ENCODE assay signal across 1 cellular context in the genomic region with DNA sequence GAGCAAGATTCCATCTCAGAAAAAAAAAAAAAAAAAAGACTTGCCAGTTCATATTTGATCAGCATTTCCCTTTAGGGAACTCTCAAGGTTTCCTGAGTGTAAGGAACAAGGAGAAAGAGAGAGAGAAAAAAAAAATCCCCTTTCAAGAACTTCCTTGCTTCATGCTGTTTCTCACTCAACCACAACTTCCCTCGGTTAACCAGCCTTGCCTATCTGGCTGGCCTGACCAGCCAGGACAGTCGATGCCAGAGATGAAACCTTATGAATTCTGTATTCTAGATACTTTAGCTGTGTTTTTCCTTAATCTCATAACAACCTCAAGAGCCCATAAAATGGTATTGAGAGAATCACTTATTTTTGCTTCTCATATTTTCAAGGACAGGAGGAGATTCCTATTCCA.
TF ChIP-seq lines count a peak whose summit lies in the region.

No MANE protein-coding gene starts in this region.

TF ChIP-seq in H1, 55 proteins besides CTCF, POLR2A, EP300 and RAD21 (continued from another document):
- no peak for TF ChIP-seq FOSL1 (IDR thresholded peaks at IDR 0.05; ENCODE audit: insufficient read depth, low read depth, low read length)
- TF ChIP-seq TCF12 (IDR thresholded peaks at IDR 0.05; ENCODE audit: low read depth, low read length) = no peak
- no peak for TF ChIP-seq EZH2 (IDR thresholded peaks at IDR 0.05; ENCODE audit: low read depth, low read length, severe bottlenecking)
- TF ChIP-seq KDM1A (IDR thresholded peaks at IDR 0.05; ENCODE audit: borderline replicate concordance, low read length) = no peak
- no peak for TF ChIP-seq HDAC6 (IDR thresholded peaks at IDR 0.05; ENCODE audit: low read depth, low read length)
- TF ChIP-seq CTBP2 (IDR thresholded peaks at IDR 0.05; ENCODE audit: borderline replicate concordance, insufficient read depth, insufficient read length, low read length) = no peak
- TF ChIP-seq GTF2F1 (IDR thresholded peaks at IDR 0.05; ENCODE audit: borderline replicate concordance, low read depth, low read length) = no peak
TF ChIP-seq in H1: peak in this region for 0.
